In the genomic region with DNA sequence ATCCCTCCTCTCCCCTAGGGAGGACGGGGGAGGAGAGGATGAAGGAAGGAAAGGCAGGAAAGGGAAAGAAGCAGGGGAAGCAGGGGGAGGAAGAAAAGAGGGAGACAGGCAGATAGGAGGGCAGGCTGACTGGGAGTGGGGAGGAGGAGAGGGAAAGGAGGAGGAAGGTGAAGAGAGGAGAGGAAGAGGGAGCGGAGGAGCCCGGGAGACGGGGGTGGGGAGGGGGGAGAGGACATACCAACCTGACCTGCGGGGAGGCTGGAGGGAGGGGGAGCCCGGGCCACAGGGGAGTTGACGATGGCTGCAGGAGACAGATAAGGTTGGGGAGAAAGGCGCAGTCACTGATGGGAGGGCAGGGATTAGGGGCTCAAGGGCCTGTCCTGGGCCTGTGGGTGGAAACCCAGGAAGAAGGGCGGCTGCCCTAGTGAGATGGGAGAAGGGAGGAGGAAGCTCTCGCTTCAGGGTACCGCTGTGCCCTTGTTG, we compare ENCODE assay signal across 2 cellular contexts.
A peak's percentile ranks its signal among the peaks of the same experiment; 100 is the strongest.
TF ChIP-seq lines count a peak whose summit lies in the region.

No MANE protein-coding gene starts in this region.

TF ChIP-seq in GM23338, 12 proteins besides CTCF, POLR2A, EP300 and RAD21 (continued from another document):
- TF ChIP-seq ZNF331 (CRISPR knock-in tag; IDR thresholded peaks at IDR 0.05; ENCODE audit: low read depth) (no peak), STAT1 (IDR thresholded peaks at IDR 0.05; ENCODE audit: unreplicated experiment) (no peak)

TF ChIP-seq in K562, 482 proteins besides CTCF, POLR2A, EP300 and RAD21 (continued from another document and continues in another):
- TF ChIP-seq, protein P1, sequence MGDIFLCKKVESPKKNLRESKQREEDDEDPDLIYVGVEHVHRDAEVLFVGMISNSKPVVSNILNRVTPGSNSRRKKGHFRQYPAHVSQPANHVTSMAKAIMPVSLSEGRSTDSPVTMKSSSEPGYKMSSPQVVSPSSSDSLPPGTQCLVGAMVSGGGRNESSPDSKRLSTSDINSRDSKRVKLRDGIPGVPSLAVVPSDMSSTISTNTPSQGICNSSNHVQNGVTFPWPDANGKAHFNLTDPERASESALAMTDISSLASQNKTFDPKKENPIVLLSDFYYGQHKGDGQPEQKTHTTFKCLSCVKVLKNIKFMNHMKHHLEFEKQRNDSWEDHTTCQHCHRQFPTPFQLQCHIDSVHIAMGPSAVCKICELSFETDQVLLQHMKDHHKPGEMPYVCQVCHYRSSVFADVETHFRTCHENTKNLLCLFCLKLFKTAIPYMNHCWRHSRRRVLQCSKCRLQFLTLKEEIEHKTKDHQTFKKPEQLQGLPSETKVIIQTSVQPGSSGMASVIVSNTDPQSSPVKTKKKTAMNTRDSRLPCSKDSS (IDR thresholded peaks at IDR 0.05; ENCODE audit: low read depth, partially characterized antibody): no peak
- peak; percentile 59 to 64; a peak in 2 of 4 replicates for TF ChIP-seq TRIM24 (IDR thresholded peaks at IDR 0.05)
- TF ChIP-seq OTX1 (CRISPR knock-in tag; IDR thresholded peaks at IDR 0.05): 0 out of 2 replicates have a peak, but pooled peaks have one; percentile 22
- TF ChIP-seq, protein P2, sequence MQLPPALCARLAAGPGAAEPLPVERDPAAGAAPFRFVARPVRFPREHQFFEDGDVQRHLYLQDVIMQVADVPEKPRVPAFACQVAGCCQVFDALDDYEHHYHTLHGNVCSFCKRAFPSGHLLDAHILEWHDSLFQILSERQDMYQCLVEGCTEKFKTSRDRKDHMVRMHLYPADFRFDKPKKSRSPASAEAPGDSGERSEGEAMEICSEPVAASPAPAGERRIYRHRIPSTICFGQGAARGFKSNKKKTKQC (CRISPR knock-in tag; IDR thresholded peaks at IDR 0.05): no peak
- no peak for TF ChIP-seq SP2 (IDR thresholded peaks at IDR 0.05; ENCODE audit: extremely low read depth, low read depth, low read length, poor library complexity, severe bottlenecking)
- TF ChIP-seq, protein P3, sequence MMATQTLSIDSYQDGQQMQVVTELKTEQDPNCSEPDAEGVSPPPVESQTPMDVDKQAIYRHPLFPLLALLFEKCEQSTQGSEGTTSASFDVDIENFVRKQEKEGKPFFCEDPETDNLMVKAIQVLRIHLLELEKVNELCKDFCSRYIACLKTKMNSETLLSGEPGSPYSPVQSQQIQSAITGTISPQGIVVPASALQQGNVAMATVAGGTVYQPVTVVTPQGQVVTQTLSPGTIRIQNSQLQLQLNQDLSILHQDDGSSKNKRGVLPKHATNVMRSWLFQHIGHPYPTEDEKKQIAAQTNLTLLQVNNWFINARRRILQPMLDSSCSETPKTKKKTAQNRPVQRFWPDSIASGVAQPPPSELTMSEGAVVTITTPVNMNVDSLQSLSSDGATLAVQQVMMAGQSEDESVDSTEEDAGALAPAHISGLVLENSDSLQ (IDR thresholded peaks at IDR 0.05): peak; percentile 31; the same call in 1 of the 2 replicates
- TF ChIP-seq ZKSCAN1 (IDR thresholded peaks at IDR 0.05; ENCODE audit: low read depth, low read length): no peak
- no peak for TF ChIP-seq GABPB2 (CRISPR knock-in tag; conservative IDR thresholded peaks at IDR 0.05)
- peak; percentile 92 for TF ChIP-seq SMARCE1 (IDR thresholded peaks at IDR 0.05)
- TF ChIP-seq, protein P4, sequence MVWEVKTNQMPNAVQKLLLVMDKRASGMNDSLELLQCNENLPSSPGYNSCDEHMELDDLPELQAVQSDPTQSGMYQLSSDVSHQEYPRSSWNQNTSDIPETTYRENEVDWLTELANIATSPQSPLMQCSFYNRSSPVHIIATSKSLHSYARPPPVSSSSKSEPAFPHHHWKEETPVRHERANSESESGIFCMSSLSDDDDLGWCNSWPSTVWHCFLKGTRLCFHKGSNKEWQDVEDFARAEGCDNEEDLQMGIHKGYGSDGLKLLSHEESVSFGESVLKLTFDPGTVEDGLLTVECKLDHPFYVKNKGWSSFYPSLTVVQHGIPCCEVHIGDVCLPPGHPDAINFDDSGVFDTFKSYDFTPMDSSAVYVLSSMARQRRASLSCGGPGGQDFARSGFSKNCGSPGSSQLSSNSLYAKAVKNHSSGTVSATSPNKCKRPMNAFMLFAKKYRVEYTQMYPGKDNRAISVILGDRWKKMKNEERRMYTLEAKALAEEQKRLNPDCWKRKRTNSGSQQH (CRISPR knock-in tag; IDR thresholded peaks at IDR 0.05): 0 out of 2 replicates have a peak, but pooled peaks have one; percentile 11
- TF ChIP-seq DMBX1 (CRISPR knock-in tag; IDR thresholded peaks at IDR 0.05; ENCODE audit: borderline replicate concordance): no peak
- TF ChIP-seq SIN3A (IDR thresholded peaks at IDR 0.05; ENCODE audit: borderline replicate concordance in 2 of 2, control insufficient read depth in 1 of 2, low read depth in 2 of 2, low read length in 2 of 2): no peak
- no peak for TF ChIP-seq ZNF232 (CRISPR knock-in tag; IDR thresholded peaks at IDR 0.05)
- TF ChIP-seq ZNF184 (CRISPR knock-in tag; IDR thresholded peaks at IDR 0.05): no peak
- TF ChIP-seq ZNF766 (CRISPR knock-in tag; conservative IDR thresholded peaks at IDR 0.05): no peak
- TF ChIP-seq ETV1 (tag; conservative IDR thresholded peaks at IDR 0.05; ENCODE audit: low read depth): no peak
- no peak for TF ChIP-seq ARNT (IDR thresholded peaks at IDR 0.05)
- no peak for TF ChIP-seq GABPB1 (CRISPR knock-in tag; IDR thresholded peaks at IDR 0.05)
- TF ChIP-seq, protein P5, sequence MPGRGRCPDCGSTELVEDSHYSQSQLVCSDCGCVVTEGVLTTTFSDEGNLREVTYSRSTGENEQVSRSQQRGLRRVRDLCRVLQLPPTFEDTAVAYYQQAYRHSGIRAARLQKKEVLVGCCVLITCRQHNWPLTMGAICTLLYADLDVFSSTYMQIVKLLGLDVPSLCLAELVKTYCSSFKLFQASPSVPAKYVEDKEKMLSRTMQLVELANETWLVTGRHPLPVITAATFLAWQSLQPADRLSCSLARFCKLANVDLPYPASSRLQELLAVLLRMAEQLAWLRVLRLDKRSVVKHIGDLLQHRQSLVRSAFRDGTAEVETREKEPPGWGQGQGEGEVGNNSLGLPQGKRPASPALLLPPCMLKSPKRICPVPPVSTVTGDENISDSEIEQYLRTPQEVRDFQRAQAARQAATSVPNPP (IDR thresholded peaks at IDR 0.05; ENCODE audit: borderline replicate concordance, insufficient read depth, insufficient read length): no peak
- no peak for TF ChIP-seq PTTG1 (tag; IDR thresholded peaks at IDR 0.05; ENCODE audit: low read depth)
- TF ChIP-seq, protein P6, sequence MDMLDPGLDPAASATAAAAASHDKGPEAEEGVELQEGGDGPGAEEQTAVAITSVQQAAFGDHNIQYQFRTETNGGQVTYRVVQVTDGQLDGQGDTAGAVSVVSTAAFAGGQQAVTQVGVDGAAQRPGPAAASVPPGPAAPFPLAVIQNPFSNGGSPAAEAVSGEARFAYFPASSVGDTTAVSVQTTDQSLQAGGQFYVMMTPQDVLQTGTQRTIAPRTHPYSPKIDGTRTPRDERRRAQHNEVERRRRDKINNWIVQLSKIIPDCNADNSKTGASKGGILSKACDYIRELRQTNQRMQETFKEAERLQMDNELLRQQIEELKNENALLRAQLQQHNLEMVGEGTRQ (CRISPR knock-in tag; IDR thresholded peaks at IDR 0.05): no peak
- peak; percentile 66; the same call in 1 of the 2 replicates for TF ChIP-seq BCOR (IDR thresholded peaks at IDR 0.05)
- no peak for TF ChIP-seq NBN (IDR thresholded peaks at IDR 0.05; ENCODE audit: low read depth)
- TF ChIP-seq PHF20 (IDR thresholded peaks at IDR 0.05; ENCODE audit: partially characterized antibody): no peak
- peak; percentile 53; the same call in 1 of the 2 replicates for TF ChIP-seq SOX6 (IDR thresholded peaks at IDR 0.05)
- no peak; a peak in 1 of 4 replicates for TF ChIP-seq SRF (CRISPR knock-in tag; IDR thresholded peaks at IDR 0.05)
- TF ChIP-seq, protein P7, sequence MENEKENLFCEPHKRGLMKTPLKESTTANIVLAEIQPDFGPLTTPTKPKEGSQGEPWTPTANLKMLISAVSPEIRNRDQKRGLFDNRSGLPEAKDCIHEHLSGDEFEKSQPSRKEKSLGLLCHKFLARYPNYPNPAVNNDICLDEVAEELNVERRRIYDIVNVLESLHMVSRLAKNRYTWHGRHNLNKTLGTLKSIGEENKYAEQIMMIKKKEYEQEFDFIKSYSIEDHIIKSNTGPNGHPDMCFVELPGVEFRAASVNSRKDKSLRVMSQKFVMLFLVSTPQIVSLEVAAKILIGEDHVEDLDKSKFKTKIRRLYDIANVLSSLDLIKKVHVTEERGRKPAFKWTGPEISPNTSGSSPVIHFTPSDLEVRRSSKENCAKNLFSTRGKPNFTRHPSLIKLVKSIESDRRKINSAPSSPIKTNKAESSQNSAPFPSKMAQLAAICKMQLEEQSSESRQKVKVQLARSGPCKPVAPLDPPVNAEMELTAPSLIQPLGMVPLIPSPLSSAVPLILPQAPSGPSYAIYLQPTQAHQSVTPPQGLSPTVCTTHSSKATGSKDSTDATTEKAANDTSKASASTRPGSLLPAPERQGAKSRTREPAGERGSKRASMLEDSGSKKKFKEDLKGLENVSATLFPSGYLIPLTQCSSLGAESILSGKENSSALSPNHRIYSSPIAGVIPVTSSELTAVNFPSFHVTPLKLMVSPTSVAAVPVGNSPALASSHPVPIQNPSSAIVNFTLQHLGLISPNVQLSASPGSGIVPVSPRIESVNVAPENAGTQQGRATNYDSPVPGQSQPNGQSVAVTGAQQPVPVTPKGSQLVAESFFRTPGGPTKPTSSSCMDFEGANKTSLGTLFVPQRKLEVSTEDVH (IDR thresholded peaks at IDR 0.05; ENCODE audit: low read depth, partially characterized antibody): no peak
- TF ChIP-seq, protein P8, sequence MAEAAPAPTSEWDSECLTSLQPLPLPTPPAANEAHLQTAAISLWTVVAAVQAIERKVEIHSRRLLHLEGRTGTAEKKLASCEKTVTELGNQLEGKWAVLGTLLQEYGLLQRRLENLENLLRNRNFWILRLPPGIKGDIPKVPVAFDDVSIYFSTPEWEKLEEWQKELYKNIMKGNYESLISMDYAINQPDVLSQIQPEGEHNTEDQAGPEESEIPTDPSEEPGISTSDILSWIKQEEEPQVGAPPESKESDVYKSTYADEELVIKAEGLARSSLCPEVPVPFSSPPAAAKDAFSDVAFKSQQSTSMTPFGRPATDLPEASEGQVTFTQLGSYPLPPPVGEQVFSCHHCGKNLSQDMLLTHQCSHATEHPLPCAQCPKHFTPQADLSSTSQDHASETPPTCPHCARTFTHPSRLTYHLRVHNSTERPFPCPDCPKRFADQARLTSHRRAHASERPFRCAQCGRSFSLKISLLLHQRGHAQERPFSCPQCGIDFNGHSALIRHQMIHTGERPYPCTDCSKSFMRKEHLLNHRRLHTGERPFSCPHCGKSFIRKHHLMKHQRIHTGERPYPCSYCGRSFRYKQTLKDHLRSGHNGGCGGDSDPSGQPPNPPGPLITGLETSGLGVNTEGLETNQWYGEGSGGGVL (CRISPR knock-in tag; IDR thresholded peaks at IDR 0.05): no peak
- TF ChIP-seq, protein P9, sequence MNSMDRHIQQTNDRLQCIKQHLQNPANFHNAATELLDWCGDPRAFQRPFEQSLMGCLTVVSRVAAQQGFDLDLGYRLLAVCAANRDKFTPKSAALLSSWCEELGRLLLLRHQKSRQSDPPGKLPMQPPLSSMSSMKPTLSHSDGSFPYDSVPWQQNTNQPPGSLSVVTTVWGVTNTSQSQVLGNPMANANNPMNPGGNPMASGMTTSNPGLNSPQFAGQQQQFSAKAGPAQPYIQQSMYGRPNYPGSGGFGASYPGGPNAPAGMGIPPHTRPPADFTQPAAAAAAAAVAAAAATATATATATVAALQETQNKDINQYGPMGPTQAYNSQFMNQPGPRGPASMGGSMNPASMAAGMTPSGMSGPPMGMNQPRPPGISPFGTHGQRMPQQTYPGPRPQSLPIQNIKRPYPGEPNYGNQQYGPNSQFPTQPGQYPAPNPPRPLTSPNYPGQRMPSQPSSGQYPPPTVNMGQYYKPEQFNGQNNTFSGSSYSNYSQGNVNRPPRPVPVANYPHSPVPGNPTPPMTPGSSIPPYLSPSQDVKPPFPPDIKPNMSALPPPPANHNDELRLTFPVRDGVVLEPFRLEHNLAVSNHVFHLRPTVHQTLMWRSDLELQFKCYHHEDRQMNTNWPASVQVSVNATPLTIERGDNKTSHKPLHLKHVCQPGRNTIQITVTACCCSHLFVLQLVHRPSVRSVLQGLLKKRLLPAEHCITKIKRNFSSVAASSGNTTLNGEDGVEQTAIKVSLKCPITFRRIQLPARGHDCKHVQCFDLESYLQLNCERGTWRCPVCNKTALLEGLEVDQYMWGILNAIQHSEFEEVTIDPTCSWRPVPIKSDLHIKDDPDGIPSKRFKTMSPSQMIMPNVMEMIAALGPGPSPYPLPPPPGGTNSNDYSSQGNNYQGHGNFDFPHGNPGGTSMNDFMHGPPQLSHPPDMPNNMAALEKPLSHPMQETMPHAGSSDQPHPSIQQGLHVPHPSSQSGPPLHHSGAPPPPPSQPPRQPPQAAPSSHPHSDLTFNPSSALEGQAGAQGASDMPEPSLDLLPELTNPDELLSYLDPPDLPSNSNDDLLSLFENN (IDR thresholded peaks at IDR 0.05; ENCODE audit: low read depth in 2 of 2, low read length in 2 of 2): peak in 1 of 2 experiments; percentile 78; a peak in 2 of 4 replicates
- TF ChIP-seq, protein P10, sequence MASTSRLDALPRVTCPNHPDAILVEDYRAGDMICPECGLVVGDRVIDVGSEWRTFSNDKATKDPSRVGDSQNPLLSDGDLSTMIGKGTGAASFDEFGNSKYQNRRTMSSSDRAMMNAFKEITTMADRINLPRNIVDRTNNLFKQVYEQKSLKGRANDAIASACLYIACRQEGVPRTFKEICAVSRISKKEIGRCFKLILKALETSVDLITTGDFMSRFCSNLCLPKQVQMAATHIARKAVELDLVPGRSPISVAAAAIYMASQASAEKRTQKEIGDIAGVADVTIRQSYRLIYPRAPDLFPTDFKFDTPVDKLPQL (IDR thresholded peaks at IDR 0.05; ENCODE audit: extremely low read depth, insufficient read length): no peak
- TF ChIP-seq KLF16 (IDR thresholded peaks at IDR 0.05): peak; percentile 83
- no peak for TF ChIP-seq ZNF253 (CRISPR knock-in tag; conservative IDR thresholded peaks at IDR 0.05)
- TF ChIP-seq NUFIP1 (IDR thresholded peaks at IDR 0.05; ENCODE audit: partially characterized antibody): no peak
- no peak for TF ChIP-seq ZNF584 (CRISPR knock-in tag; IDR thresholded peaks at IDR 0.05; ENCODE audit: low read depth)
- TF ChIP-seq RNF2 (IDR thresholded peaks at IDR 0.05): 0 out of 2 replicates have a peak, but pooled peaks have one; percentile 44
- TF ChIP-seq NFIX (CRISPR knock-in tag; IDR thresholded peaks at IDR 0.05; ENCODE audit: low read depth): no peak
- TF ChIP-seq MAZ (CRISPR knock-in tag; conservative IDR thresholded peaks at IDR 0.05 in 1 of 2, IDR thresholded peaks at IDR 0.05 in 1 of 2): peak; percentile 60 to 78
- no peak for TF ChIP-seq DDX20 (tag; IDR thresholded peaks at IDR 0.05; ENCODE audit: low read depth)
- peak; percentile 98 for TF ChIP-seq ZNF263 (CRISPR knock-in tag; IDR thresholded peaks at IDR 0.05; ENCODE audit: borderline replicate concordance)
- peak; percentile 69 for TF ChIP-seq NEUROD1 (IDR thresholded peaks at IDR 0.05; ENCODE audit: borderline replicate concordance, low read depth, low read length, partially characterized antibody)
- peak; percentile 35; the same call in 1 of the 2 replicates for TF ChIP-seq RBFOX2 (IDR thresholded peaks at IDR 0.05; ENCODE audit: low read depth, low read length)
- no peak for TF ChIP-seq EZH2 (IDR thresholded peaks at IDR 0.05; ENCODE audit: borderline replicate concordance, low read depth, low read length)
- TF ChIP-seq NCOA1 (IDR thresholded peaks at IDR 0.05; ENCODE audit: low read depth): peak; percentile 76; the same call in 1 of the 2 replicates
- no peak for TF ChIP-seq RBM14 (IDR thresholded peaks at IDR 0.05; ENCODE audit: borderline replicate concordance, insufficient read depth, low read depth, low read length)
- no peak for TF ChIP-seq ZNF124 (CRISPR knock-in tag; IDR thresholded peaks at IDR 0.05)
- TF ChIP-seq FOXM1 (IDR thresholded peaks at IDR 0.05; ENCODE audit: low read depth): peak; percentile 55; the same call in 1 of the 2 replicates
- no peak for TF ChIP-seq FOXM1 (CRISPR knock-in tag; IDR thresholded peaks at IDR 0.05; ENCODE audit: low read depth)
- TF ChIP-seq ARHGAP35 (IDR thresholded peaks at IDR 0.05; ENCODE audit: partially characterized antibody): no peak
- TF ChIP-seq SREBF1 (IDR thresholded peaks at IDR 0.05; ENCODE audit: borderline replicate concordance, low read depth, low read length): no peak
- no peak for TF ChIP-seq ZNF707 (CRISPR knock-in tag; conservative IDR thresholded peaks at IDR 0.05)
